Comparison of ENCODE assay signal across 10 cellular contexts in genomic region chr16:11979013-11979412, GRCh38. TPM values are rescaled to one million over a fixed set of nuclear protein-coding genes. Genes with fewer than 3 reads are reported as not detected.
"Had no signal": no experiment of that assay in that cellular context is flagged by ENCODE, and none has a peak within 500 bp of the region (broad histone marks: within the 10 kb centered on the region; RNA-seq: fewer than 3 reads in every experiment).

No MANE protein-coding gene starts in this region.

RNA-seq across cellular contexts. Expression of gene TNFRSF17, which starts 14.0 kb away (rescaled TPM):
- total RNA-seq: activated CD4-positive, alpha-beta T cell treated with anti-CD3 and anti-CD28 coated beads for 36 hours; activated CD4-positive, alpha-beta T cell treated with anti-CD3 and anti-CD28 coated beads, Interleukin-2, amount 10 ng/mL, durations not matched to agents 7 days and 5 days; activated CD8-positive, alpha-beta T cell treated with anti-CD3 and anti-CD28 coated beads, Interleukin-2, amount 10 ng/mL, durations not matched to agents 7 days and 5 days; activated naive CD8-positive, alpha-beta T cell treated with anti-CD3 and anti-CD28 coated beads, Interleukin-2, amount 10 ng/mL, durations not matched to agents 7 days and 5 days; activated T-helper 2 cell treated with anti-CD3 and anti-CD28 coated beads, Interferon-gamma antibody, Interleukin-2, Interleukin-4, amounts not matched to agents 10 μg/mL and 5 μg/mL and 100 μg/mL, durations not matched to agents 14 hours and 24 hours and 36 hours; ascending aorta; cardiac muscle cell; LHCN-M2; NCI-H460; Right ventricle myocardium superior had no signal
- polyA plus RNA-seq: cardiac muscle cell had no signal
